ENCODE assay signal across 35 cellular contexts in genomic region chr2:141844232-141844631, GRCh38.
"Had no signal": no experiment of that assay in that cellular context is flagged by ENCODE, and none has a peak within 500 bp of the region (broad histone marks: within the 10 kb centered on the region; RNA-seq: fewer than 3 reads in every experiment).

No MANE protein-coding gene starts in this region.

- DNase-seq: Karpas-422, Kasumi-1, MM.1S, MV-4-11, NCI-H1048, NCI-H1092, NCI-H1092 treated with DMSO at 0.1 percent for 48 hours, NCI-H1105, NCI-H1105 treated with DMSO at 0.1 percent for 48 hours, NCI-H1417, NCI-H1417 treated with DMSO at 0.1 percent for 48 hours, NCI-H1436, NCI-H1436 treated with DMSO at 0.1 percent for 48 hours, NCI-H146, NCI-H1694, NCI-H1694 treated with DMSO at 0.1 percent for 48 hours, NCI-H187, NCI-H187 treated with DMSO at 0.1 percent for 48 hours, NCI-H1930, NCI-H2029, NCI-H2029 treated with DMSO at 0.1 percent for 48 hours, NCI-H2081, NCI-H2081 treated with DMSO at 0.1 percent for 48 hours, NCI-H2107, NCI-H2171, NCI-H2171 treated with DMSO at 0.1 percent for 48 hours, NCI-H2227 treated with DMSO at 0.1 percent for 48 hours, NCI-H226, NCI-H345, NCI-H446, NCI-H446 treated with DMSO at 0.1 percent for 48 hours, NCI-H510A, NCI-H510A treated with DMSO at 0.1 percent for 48 hours, NCI-H524 had no signal

- H3K4me2 ChIP-seq: KMS-11 had no signal

- H3K9ac ChIP-seq: KMS-11 had no signal

- H3K27ac ChIP-seq: KMS-11 had no signal
